ENCODE assay signal across 1 cellular context in the genomic region with DNA sequence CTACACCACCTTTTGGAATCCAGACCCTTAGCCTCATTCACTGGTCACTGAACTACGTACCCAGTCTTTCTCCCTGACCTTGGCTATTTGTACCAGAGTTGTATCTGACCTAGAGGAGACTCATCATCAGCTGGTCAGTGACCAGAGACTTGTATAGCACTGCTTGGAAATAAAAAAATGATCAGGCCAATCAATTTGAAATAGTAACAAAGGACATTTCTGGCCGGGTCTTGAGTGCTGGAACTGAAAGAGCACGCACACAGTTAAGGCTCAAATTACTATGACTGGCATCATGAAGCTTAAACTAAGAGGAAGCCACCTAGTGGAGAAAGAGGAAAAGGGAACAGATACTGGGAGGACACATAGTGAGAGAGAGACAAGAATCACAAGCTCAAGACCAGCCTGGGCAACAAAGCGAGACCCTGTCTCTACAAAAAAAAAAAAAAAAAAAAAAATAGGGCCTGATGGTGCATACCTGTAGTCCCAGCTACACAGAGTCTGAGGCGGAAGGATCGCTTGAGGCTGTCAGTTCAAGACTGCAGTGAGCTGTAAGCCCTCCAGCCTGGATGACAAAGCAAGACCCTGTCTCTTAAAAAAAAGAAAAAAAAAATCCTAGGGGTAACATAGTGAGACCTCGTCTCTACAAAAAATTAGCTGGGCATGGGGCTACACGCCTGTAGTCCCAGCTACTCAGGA.
TF ChIP-seq lines count a peak whose summit lies in the region.

No MANE protein-coding gene starts in this region.

TF ChIP-seq in H1, 55 proteins besides CTCF, POLR2A, EP300 and RAD21:
- TF ChIP-seq ASH2L (IDR thresholded peaks at IDR 0.05; ENCODE audit: low read length) = no peak
- peak; percentile 23; the same call in 1 of the 2 replicates for TF ChIP-seq CREB1 (IDR thresholded peaks at IDR 0.05)
- TF ChIP-seq YY1 (IDR thresholded peaks at IDR 0.05; ENCODE audit: low read depth, low read length) = no peak
- TF ChIP-seq TAF1 (IDR thresholded peaks at IDR 0.05; ENCODE audit: low read depth, low read length) = peak; percentile 69
- TF ChIP-seq SP2 (IDR thresholded peaks at IDR 0.05; ENCODE audit: low read length) = no peak
TF ChIP-seq in H1: peak in this region for 2.
